ENCODE assay signal across 8 cellular contexts in the genomic region with DNA sequence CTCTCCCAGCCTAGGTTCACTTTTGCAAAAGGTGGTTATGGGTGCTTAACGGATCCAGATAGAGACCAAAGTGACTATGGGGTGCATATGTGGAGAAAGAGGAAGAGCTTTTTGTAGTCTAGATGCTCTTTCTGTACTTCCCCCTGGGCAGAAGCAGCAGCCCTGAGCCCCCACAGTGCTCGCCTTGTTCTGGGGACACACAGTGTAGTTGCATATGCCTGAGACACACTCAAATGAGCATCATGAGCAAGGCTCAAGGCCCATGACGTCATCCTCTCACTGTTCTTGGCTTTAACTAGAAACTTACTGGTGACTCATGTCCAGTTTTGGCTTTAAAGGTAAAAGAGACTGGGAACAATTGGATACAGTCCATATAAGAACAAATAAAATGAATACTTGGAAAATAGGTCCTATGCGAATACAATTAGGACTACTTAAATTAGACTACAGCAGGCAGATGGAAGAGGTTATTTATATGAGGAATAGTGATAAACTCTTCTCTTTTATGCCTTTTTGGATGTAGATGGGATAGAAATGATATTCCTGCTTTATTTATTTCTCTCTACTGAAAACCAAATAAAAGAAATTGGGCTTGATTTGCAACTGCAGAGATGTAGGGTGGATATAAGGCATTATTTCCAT. TPM values are rescaled to one million over a fixed set of nuclear protein-coding genes. Genes with fewer than 3 reads are reported as not detected.
DNase-seq lines count a peak whose midpoint lies in the region; ATAC-seq and TF ChIP-seq lines count a peak whose summit lies in the region.

No MANE protein-coding gene starts in this region.

- H4K8ac ChIP-seq in neuronal stem cell (ENCODE audit: low read depth, low read length), result no peak overlapping the region

- no peaks in the 10 kb centered on the region for H4K20me1 ChIP-seq in hepatocyte (ENCODE audit: insufficient read depth, poor library complexity, severe bottlenecking)

- DNase-seq in SIG-M5 treated with dmso at 0.1 percent for 504 hours (lab: John Stamatoyannopoulos, UW; ENCODE audit: unreplicated experiment) (peak; percentile 60), SIG-M5 (lab: John Stamatoyannopoulos, UW) (no peak), amniotic epithelial cell (ENCODE audit: low read depth) (peak; percentile 95), hepatocyte (ENCODE audit: low spot score) (peak; percentile 89), suprapubic skin (ENCODE audit: low spot score in 2 of 2) (peak in 1 of 2 donors; percentile 86), neuronal stem cell (ENCODE audit: low spot score) (no peak)
- no peak for DNase-seq in activated effector memory CD4-positive, alpha-beta T cell treated with Interleukin-2 at 50 U/mL for 16 hours

- H3K9ac ChIP-seq in neuronal stem cell (ENCODE audit: low read depth, low read length, poor library complexity), result no peak overlapping the region

- H3K23ac ChIP-seq in neuronal stem cell (ENCODE audit: low read depth, low read length, poor library complexity), result no peak overlapping the region

- H3K9me3 ChIP-seq in hepatocyte (ENCODE audit: low read depth) (no peaks in the 10 kb centered on the region), suprapubic skin (no peaks in the 10 kb centered on the region), neuronal stem cell (replicated peaks in 1 of 2; ENCODE audit: control insufficient read depth in 2 of 2, insufficient read depth in 1 of 2, low read depth in 1 of 2, low read length in 2 of 2) (peaks cover 3 to 5% of the 10 kb centered on the region in 2 donors)

- H3K14ac ChIP-seq in neuronal stem cell (ENCODE audit: low read length), result no peak overlapping the region

- H2AFZ ChIP-seq in hepatocyte (no peak overlapping the region), neuronal stem cell (ENCODE audit: low read length) (no peak overlapping the region)

- no peak overlapping the region for H3K18ac ChIP-seq in neuronal stem cell (ENCODE audit: low read length)

- no peaks in the 10 kb centered on the region for H3K79me1 ChIP-seq in neuronal stem cell (ENCODE audit: low read depth, low read length)

- no peak overlapping the region for H2BK12ac ChIP-seq in neuronal stem cell (ENCODE audit: low read length)

- H2BK15ac ChIP-seq in neuronal stem cell (ENCODE audit: low read length), result no peak overlapping the region

- H3K4me1 ChIP-seq in hepatocyte (ENCODE audit: insufficient read depth), result peaks cover 49% of the 10 kb centered on the region
- peaks cover 32% of the 10 kb centered on the region for H3K4me1 ChIP-seq in suprapubic skin
- peaks cover 9 to 11% of the 10 kb centered on the region in 2 donors for H3K4me1 ChIP-seq in neuronal stem cell (ENCODE audit: control insufficient read depth in 2 of 2, insufficient read depth in 1 of 2, low read depth in 1 of 2, low read length in 2 of 2)

- no peak for TF ChIP-seq POLR2A in suprapubic skin (IDR thresholded peaks at IDR 0.05)

- no peak overlapping the region for H2AK5ac ChIP-seq in neuronal stem cell (ENCODE audit: low read depth, low read length)

- no peak for TF ChIP-seq EP300 in suprapubic skin (IDR thresholded peaks at IDR 0.05)

- H3K4me2 ChIP-seq in hepatocyte (peak overlapping the region; percentile 26), neuronal stem cell (ENCODE audit: insufficient read depth, low read length, poor library complexity, severe bottlenecking) (no peak overlapping the region)

- H3K4ac ChIP-seq in neuronal stem cell (ENCODE audit: low read length), result no peak overlapping the region

- no peaks in the 10 kb centered on the region for H3K9me2 ChIP-seq in hepatocyte (replicated peaks; ENCODE audit: insufficient read depth)

- H3K79me2 ChIP-seq in hepatocyte, result no peaks in the 10 kb centered on the region

- H3K27me3 ChIP-seq in hepatocyte (no peaks in the 10 kb centered on the region), suprapubic skin (no peaks in the 10 kb centered on the region), neuronal stem cell (ENCODE audit: control insufficient read depth in 3 of 3, insufficient read depth in 3 of 3, low read depth in 1 of 3, low read length in 3 of 3) (peaks cover 0 to 15% (median 0%) of the 10 kb centered on the region in 3 experiments)

- H2BK120ac ChIP-seq in neuronal stem cell (ENCODE audit: low read depth, low read length), result no peak overlapping the region

- no peak overlapping the region for H4K91ac ChIP-seq in neuronal stem cell (ENCODE audit: low read depth, low read length, poor library complexity)

- H3K4me3 ChIP-seq in hepatocyte, result no peak overlapping the region
- no peak overlapping the region for H3K4me3 ChIP-seq in suprapubic skin
- H3K4me3 ChIP-seq in neuronal stem cell (ENCODE audit: low read length in 2 of 2), result no peak overlapping the region

- peak overlapping the region; percentile 96 for H3K27ac ChIP-seq in hepatocyte
- H3K27ac ChIP-seq in suprapubic skin, result peak overlapping the region; percentile 80
- no peak overlapping the region for H3K27ac ChIP-seq in neuronal stem cell (replicated peaks; ENCODE audit: low read length)

- WGBS in hepatocyte (ENCODE audit: low lambda C conversion rate, missing lambda C conversion rate), result 77% methylated on average over 4 of the region's 4 CpGs
- 56% methylated on average over 4 of the region's 4 CpGs for WGBS in suprapubic skin
- WGBS in neuronal stem cell (ENCODE audit: extremely low coverage in 2 of 2, insufficient read length in 2 of 2, insufficient replicate concordance in 1 of 2), 2 donors, result no CpG with 5 or more reads among the region's 4 CpGs

- H2BK5ac ChIP-seq in neuronal stem cell (ENCODE audit: low read length), result no peak overlapping the region

- H3K36me3 ChIP-seq in hepatocyte (replicated peaks; ENCODE audit: insufficient read depth, low read depth) (no peaks in the 10 kb centered on the region), suprapubic skin (no peaks in the 10 kb centered on the region), neuronal stem cell (replicated peaks in 1 of 2; ENCODE audit: control insufficient read depth in 2 of 2, insufficient read depth in 2 of 2, low read length in 2 of 2) (no peaks in the 10 kb centered on the region)

- TF ChIP-seq CTCF in hepatocyte (IDR thresholded peaks at IDR 0.05; ENCODE audit: poor library complexity) (no peak), suprapubic skin (IDR thresholded peaks at IDR 0.05) (no peak)

- peak; percentile 50 for ATAC-seq in HG03460 (IDR thresholded peaks at IDR 0.05; ENCODE audit: unreplicated experiment)

RNA-seq across cellular contexts. Expression of a gene that starts 20.1 kb away (rescaled TPM):
- 27.6 and 30.9 TPM in 2 replicates for total RNA-seq in hepatocyte
- polyA plus RNA-seq in hepatocyte, result 3.7 and 5.4 TPM in 2 replicates
- 10 to 100 TPM; 31.7 to 47.3 (median 39.1) TPM for total RNA-seq in suprapubic skin
- 19.9 TPM for polyA plus RNA-seq in neuronal stem cell (2013, experiment 1 of 2)
- 21.0 TPM for polyA plus RNA-seq in neuronal stem cell (2013, experiment 2 of 2)

RNA-seq across cellular contexts. Expression of a gene that starts 33.3 kb away (rescaled TPM):
- total RNA-seq in hepatocyte (15.4 and 22.7 TPM in 2 replicates), suprapubic skin (10 to 100 TPM; 30.4 to 57.1 (median 37.7) TPM)
- polyA plus RNA-seq in hepatocyte, result 4.6 and 12.6 TPM in 2 replicates
- 9.6 TPM for polyA plus RNA-seq in neuronal stem cell (2013, experiment 1 of 2)
- polyA plus RNA-seq in neuronal stem cell (2013, experiment 2 of 2), result 9.0 TPM

RNA-seq across cellular contexts. Expression of a gene that starts 52.9 kb away (rescaled TPM):
- total RNA-seq in hepatocyte (1.5 TPM in 1 of 2 replicates, not detected in the other), suprapubic skin (1 to 10 TPM; 1.7 to 7.1 (median 2.6) TPM)
- polyA plus RNA-seq in hepatocyte, result 0.33 and 0.46 TPM in 2 replicates
- 1.3 TPM for polyA plus RNA-seq in neuronal stem cell (2013, experiment 1 of 2)
- polyA plus RNA-seq in neuronal stem cell (2013, experiment 2 of 2), result 1.2 TPM

Comparison
In these comparisons a context has a peak if more than half of its experiments do, and no peak if none do; other contexts are left out.
1. DNase-seq: peak in SIG-M5 treated with dmso at 0.1 percent for 504 hours (single experiment), amniotic epithelial cell (single experiment) and hepatocyte (single experiment); none in SIG-M5 (single experiment), activated effector memory CD4-positive, alpha-beta T cell treated with Interleukin-2 at 50 U/mL for 16 hours (single experiment) and neuronal stem cell (single experiment).